27 cellular contexts compared by ENCODE assay signal in genomic region chr21:36768496-36768895, GRCh38.
DNase-seq lines count a peak whose midpoint lies in the region; ATAC-seq and TF ChIP-seq lines count a peak whose summit lies in the region.
"Had no signal": no experiment of that assay in that cellular context is flagged by ENCODE, and none has a peak within 500 bp of the region (broad histone marks: within the 10 kb centered on the region; RNA-seq: fewer than 3 reads in every experiment).

No MANE protein-coding gene starts in this region.

- TF ChIP-seq CTCF in endodermal cell (conservative IDR thresholded peaks at IDR 0.05) (no peak), mesothelial cell of epicardium (IDR thresholded peaks at IDR 0.05; ENCODE audit: unreplicated experiment) (no peak), tibial nerve (IDR thresholded peaks at IDR 0.05) (no peak), mucosa of descending colon (IDR thresholded peaks at IDR 0.05) (no peak)

- TF ChIP-seq EP300 in tibial nerve (IDR thresholded peaks at IDR 0.05), result peak in 1 of 2 donors; percentile 74

- H3K27me3 Mint-ChIP-seq in endodermal cell (ENCODE audit: insufficient read depth), result no peaks in the 10 kb centered on the region
- no peaks in the 10 kb centered on the region for H3K27me3 Mint-ChIP-seq in mesothelial cell of epicardium (ENCODE audit: low read depth)
- H3K27me3 Mint-ChIP-seq: effector memory CD8-positive, alpha-beta T cell; naive thymus-derived CD4-positive, alpha-beta T cell; T-helper 17 cell had no signal

- H3K79me1 ChIP-seq in mesenchymal stem cell (replicated peaks; ENCODE audit: low read length, poor library complexity, severe bottlenecking), result peaks cover 5% of the 10 kb centered on the region

- no peak overlapping the region for H2AFZ ChIP-seq in mesenchymal stem cell (ENCODE audit: low read depth, low read length)

- no peak overlapping the region for H3K4ac ChIP-seq in mesenchymal stem cell (ENCODE audit: low read depth in 1 of 2, low read length in 2 of 2)

- H3K14ac ChIP-seq in mesenchymal stem cell (ENCODE audit: low read length in 2 of 2), result no peak overlapping the region

- peak overlapping the region; percentile 9 for H3K27ac ChIP-seq in endodermal cell (ENCODE audit: low read depth, low read length)
- peak overlapping the region; percentile 58 to 81 (median 69) for H3K27ac ChIP-seq in tibial nerve
- H3K27ac ChIP-seq in mesenchymal stem cell (ENCODE audit: low read length, poor library complexity, severe bottlenecking), result no peak overlapping the region
- H3K27ac ChIP-seq: BLaER1 treated with 17β-estradiol and CSF1 and Interleukin-3, amounts not matched to agents 10 nM and 100 nM; KMS-11; ovary; right atrium auricular region; spleen; upper lobe of right lung had no signal

- H3K4me1 Mint-ChIP-seq in endodermal cell (peaks cover 6% of the 10 kb centered on the region), mesothelial cell of epicardium (peaks cover 23% of the 10 kb centered on the region)
- H3K4me1 Mint-ChIP-seq: immature natural killer cell had no signal

- H4K8ac ChIP-seq in mesenchymal stem cell (ENCODE audit: low read length), result no peak overlapping the region

- H3K9me3 Mint-ChIP-seq in endodermal cell (no peaks in the 10 kb centered on the region), mesothelial cell of epicardium (no peaks in the 10 kb centered on the region)
- H3K9me3 Mint-ChIP-seq: effector memory CD8-positive, alpha-beta T cell; immature natural killer cell; naive thymus-derived CD4-positive, alpha-beta T cell had no signal

- H3K4me3 Mint-ChIP-seq in endodermal cell (no peak overlapping the region), mesothelial cell of epicardium (no peak overlapping the region)
- H3K4me3 Mint-ChIP-seq: effector memory CD8-positive, alpha-beta T cell; immature natural killer cell; naive thymus-derived CD4-positive, alpha-beta T cell; T-helper 17 cell had no signal

- peak; percentile 33 for DNase-seq in SK-MEL-5 (ENCODE audit: low read depth, low spot score)
- DNase-seq in endodermal cell, result no peak
- DNase-seq in mesothelial cell of epicardium (ENCODE audit: low spot score in 2 of 2, unreplicated experiment in 2 of 2), result no peak
- DNase-seq in tibial nerve (ENCODE audit: low spot score in 2 of 2), result no peak
- no peak for DNase-seq in mucosa of descending colon
- DNase-seq in activated naive CD4-positive, alpha-beta T cell treated with anti-CD3 and anti-CD28 coated beads, Interleukin-2, amount 50 U/mL, for 16 hours, result no peak
- DNase-seq in mesenchymal stem cell, result no peak
- DNase-seq: activated gamma-delta T cell; activated T-cell treated with anti-CD3 and anti-CD28 coated beads for 4 hours; Caco-2; effector memory CD8-positive, alpha-beta T cell; GF-D8; immature natural killer cell; naive thymus-derived CD4-positive, alpha-beta T cell; NCI-H1417 treated with DMSO at 0.1 percent for 48 hours; NCI-H2081 treated with DMSO at 0.1 percent for 48 hours; spleen; stimulated activated CD4-positive, alpha-beta T cell treated with anti-CD3 and anti-CD28 coated beads, Interleukin-2, amount 100 ng/mL, for 48 hours; T-helper 17 cell; upper lobe of right lung had no signal

- no peak overlapping the region for H2BK120ac ChIP-seq in mesenchymal stem cell (ENCODE audit: low read depth, low read length)

- H3K9ac ChIP-seq in endodermal cell (ENCODE audit: extremely low read depth, low read length, poor library complexity, severe bottlenecking) (no peak overlapping the region), mesenchymal stem cell (ENCODE audit: low read length) (no peak overlapping the region)
- H3K9ac ChIP-seq: BLaER1 treated with 17β-estradiol and CSF1 and Interleukin-3, amounts not matched to agents 10 nM and 100 nM; KMS-11 had no signal

- H3K36me3 ChIP-seq in endodermal cell (ENCODE audit: control insufficient read depth, insufficient read depth, low read length) (no peaks in the 10 kb centered on the region), tibial nerve (peaks cover 0 to under 1% (median 0%) of the 10 kb centered on the region in 3 donors), mucosa of descending colon (ENCODE audit: low read depth) (no peaks in the 10 kb centered on the region), mesenchymal stem cell (ENCODE audit: control insufficient read depth in 1 of 2, insufficient read depth in 2 of 2, low read depth in 1 of 2, low read length in 2 of 2) (peaks cover 4 to 9% of the 10 kb centered on the region in 2 experiments)
- H3K36me3 ChIP-seq: HAP-1, ovary, right atrium auricular region, upper lobe of right lung had no signal

- in situ Hi-C loops in SK-MEL-5 (cut with HindIII; ENCODE audit: low pct_unique_long_range_greater_than_20kb, low sequenced_read_pairs), result no loop called here

- no peaks in the 10 kb centered on the region for H3K4me1 ChIP-seq in endodermal cell (ENCODE audit: control insufficient read depth, insufficient read depth, low read length)
- peaks cover 0 to 20% (median 5%) of the 10 kb centered on the region in 4 donors for H3K4me1 ChIP-seq in tibial nerve
- H3K4me1 ChIP-seq in mucosa of descending colon (ENCODE audit: low read depth), result peaks cover 15% of the 10 kb centered on the region
- H3K4me1 ChIP-seq in mesenchymal stem cell (ENCODE audit: control insufficient read depth, insufficient read depth, low read depth, low read length), result peaks cover 7% of the 10 kb centered on the region
- H3K4me1 ChIP-seq: Caco-2, HAP-1, spleen, upper lobe of right lung had no signal

- no peak overlapping the region for H3K18ac ChIP-seq in mesenchymal stem cell (ENCODE audit: low read depth in 1 of 2, low read length in 2 of 2)

- H3K27me3 ChIP-seq in endodermal cell (ENCODE audit: control insufficient read depth, insufficient read depth, low read length, poor library complexity, severe bottlenecking), result no peaks in the 10 kb centered on the region
- no peaks in the 10 kb centered on the region for H3K27me3 ChIP-seq in tibial nerve
- no peaks in the 10 kb centered on the region for H3K27me3 ChIP-seq in mesenchymal stem cell (ENCODE audit: control insufficient read depth in 1 of 2, insufficient read depth in 1 of 2, low read length in 2 of 2)
- H3K27me3 ChIP-seq: BLaER1 treated with 17β-estradiol and CSF1 and Interleukin-3, amounts not matched to agents 10 nM and 100 nM; ovary; right atrium auricular region; spleen; upper lobe of right lung had no signal

- H3K27ac Mint-ChIP-seq in endodermal cell (no peak overlapping the region), mesothelial cell of epicardium (peak overlapping the region; percentile 84)
- H3K27ac Mint-ChIP-seq: effector memory CD8-positive, alpha-beta T cell; naive thymus-derived CD4-positive, alpha-beta T cell; T-helper 17 cell had no signal

- no peaks in the 10 kb centered on the region for H3K9me3 ChIP-seq in endodermal cell (ENCODE audit: control insufficient read depth, low read length)
- H3K9me3 ChIP-seq in tibial nerve, result no peaks in the 10 kb centered on the region
- H3K9me3 ChIP-seq in mucosa of descending colon, result no peaks in the 10 kb centered on the region
- no peaks in the 10 kb centered on the region for H3K9me3 ChIP-seq in mesenchymal stem cell (ENCODE audit: control insufficient read depth, low read length)
- H3K9me3 ChIP-seq: BLaER1 treated with 17β-estradiol and CSF1 and Interleukin-3, amounts not matched to agents 10 nM and 100 nM; Caco-2; HAP-1; ovary; right atrium auricular region; spleen; upper lobe of right lung had no signal

- H3K4me2 ChIP-seq in mesenchymal stem cell (ENCODE audit: low read length, poor library complexity, severe bottlenecking), result no peak overlapping the region
- H3K4me2 ChIP-seq: BLaER1 treated with 17β-estradiol and CSF1 and Interleukin-3, amounts not matched to agents 10 nM and 100 nM; KMS-11 had no signal

- H2BK5ac ChIP-seq in mesenchymal stem cell (ENCODE audit: low read depth, low read length, poor library complexity, severe bottlenecking), result no peak overlapping the region

- H3K23ac ChIP-seq in mesenchymal stem cell (ENCODE audit: low read length in 2 of 2), result no peak overlapping the region

- peak in 1 of 2 donors; percentile 26 for TF ChIP-seq POLR2A in tibial nerve (IDR thresholded peaks at IDR 0.05)

- H2BK12ac ChIP-seq in mesenchymal stem cell (ENCODE audit: low read length in 2 of 2), result no peak overlapping the region

- H3K4me3 ChIP-seq in endodermal cell (ENCODE audit: low read length) (no peak overlapping the region), tibial nerve (no peak overlapping the region), mucosa of descending colon (no peak overlapping the region), mesenchymal stem cell (ENCODE audit: insufficient read depth in 1 of 2, low read depth in 1 of 2, low read length in 2 of 2) (no peak overlapping the region)
- H3K4me3 ChIP-seq: BLaER1 treated with 17β-estradiol and CSF1 and Interleukin-3, amounts not matched to agents 10 nM and 100 nM; HAP-1; ovary; right atrium auricular region; spleen; upper lobe of right lung had no signal

- ATAC-seq in mucosa of descending colon, result no peak
- ATAC-seq: effector memory CD8-positive, alpha-beta T cell; esophagus mucosa; naive thymus-derived CD4-positive, alpha-beta T cell; SK-N-SH treated with all-trans-retinoic acid at 6 μM for 48 hours; T-helper 17 cell had no signal

- no peak overlapping the region for H4K91ac ChIP-seq in mesenchymal stem cell (ENCODE audit: low read length)

- intact Hi-C loops in mucosa of descending colon (cut with DNase I, micrococcal nuclease), result no loop called here

- H2BK15ac ChIP-seq in mesenchymal stem cell (ENCODE audit: low read depth, poor library complexity, severe bottlenecking), result no peak overlapping the region

- no peak overlapping the region for H2AK5ac ChIP-seq in mesenchymal stem cell (ENCODE audit: low read length, severe bottlenecking)

- peaks cover 2% of the 10 kb centered on the region for H3K36me3 Mint-ChIP-seq in endodermal cell (ENCODE audit: low read depth)
- peaks cover 1% of the 10 kb centered on the region for H3K36me3 Mint-ChIP-seq in mesothelial cell of epicardium

- 92 to 95% methylated on average over 13 of the region's 13 CpGs for WGBS in endodermal cell (ENCODE audit: insufficient coverage in 1 of 2, insufficient read length in 1 of 2), 2 experiments
- 55 to 58% methylated on average over 13 of the region's 13 CpGs for WGBS in tibial nerve, 2 donors
- WGBS in mesenchymal stem cell, result 94% methylated on average over 13 of the region's 13 CpGs
